Comparison of ENCODE assay signal across 39 cellular contexts in genomic region chr19:30408734-30409301, GRCh38. TPM values are rescaled to one million over a fixed set of nuclear protein-coding genes. Genes with fewer than 3 reads are reported as not detected.
"Had no signal": no experiment of that assay in that cellular context is flagged by ENCODE, and none has a peak within 500 bp of the region (broad histone marks: within the 10 kb centered on the region; RNA-seq: fewer than 3 reads in every experiment).

No MANE protein-coding gene starts in this region.

- H3K9me3 ChIP-seq: MG63 had no signal

- DNase-seq: MG63, MM.1S, MV-4-11, NCI-H1048, NCI-H1092, NCI-H1092 treated with DMSO at 0.1 percent for 48 hours, NCI-H1105, NCI-H1105 treated with DMSO at 0.1 percent for 48 hours, NCI-H1417, NCI-H1417 treated with DMSO at 0.1 percent for 48 hours, NCI-H1436, NCI-H1436 treated with DMSO at 0.1 percent for 48 hours, NCI-H146, NCI-H1694, NCI-H1694 treated with DMSO at 0.1 percent for 48 hours, NCI-H187, NCI-H187 treated with DMSO at 0.1 percent for 48 hours, NCI-H2029, NCI-H2029 treated with DMSO at 0.1 percent for 48 hours, NCI-H2081, NCI-H2081 treated with DMSO at 0.1 percent for 48 hours, NCI-H2107, NCI-H2171, NCI-H2171 treated with DMSO at 0.1 percent for 48 hours, NCI-H2227 treated with DMSO at 0.1 percent for 48 hours, NCI-H226, NCI-H345, NCI-H446, NCI-H446 treated with DMSO at 0.1 percent for 48 hours, NCI-H510A, NCI-H510A treated with DMSO at 0.1 percent for 48 hours, NCI-H524, NCI-H524 treated with DMSO at 0.1 percent for 48 hours, NCI-H526, NCI-H526 treated with DMSO at 0.1 percent for 48 hours had no signal

- H3K4me3 ChIP-seq: MG63 had no signal

- H3K27me3 ChIP-seq: MG63 had no signal

- H3K36me3 ChIP-seq: MG63 had no signal

RNA-seq across cellular contexts. Expression of gene ZNF536, which starts 36.6 kb away (rescaled TPM):
- total RNA-seq: LHCN-M2, M059J, MCF 10A, NCI-H460 had no signal
